Comparison of ENCODE assay signal across 8 cellular contexts in genomic region chr2:11738589-11739436, GRCh38. TPM values are rescaled to one million over a fixed set of nuclear protein-coding genes. Genes with fewer than 3 reads are reported as not detected.
DNase-seq lines count a peak whose midpoint lies in the region; ATAC-seq, FAIRE-seq and TF ChIP-seq lines count a peak whose summit lies in the region.

No MANE protein-coding gene starts in this region.

- intact Hi-C loops in dorsolateral prefrontal cortex (cut with DNase I): no loop called here

- CTCF ChIA-PET in A549 (lab: Yijun Ruan, JAX): interaction anchor here (0.8 to 13.3 kb wide), 17 partner anchors 8 to 50 kb away, joined by 3 to 83 read pairs (median 6); partner anchors contain the start of gene LPIN1

- peaks cover 27% of the 10 kb centered on the region for H3K4me1 ChIP-seq in A549

- H3K9me3 ChIP-seq in A549: no peaks in the 10 kb centered on the region

- H3K27ac ChIP-seq in A549 (peak overlapping the region; percentile 4 to 66; a peak in 4 of 6 replicates), dorsolateral prefrontal cortex (peak overlapping the region in 3 of 59 donors; percentile 4 to 33 (median 18))

- WGBS in A549 (ENCODE audit: missing lambda C conversion rate): 62% methylated on average over 8 of the region's 8 CpGs

- no peak for TF ChIP-seq POLR2A in A549 (IDR thresholded peaks at IDR 0.05; ENCODE audit: low read length)

- peak; percentile 40 to 67 for DNase-seq in A549 (ENCODE audit: low read depth in 1 of 2, low spot score in 1 of 2)
- DNase-seq in GM06990 (ENCODE audit: extremely low read depth, insufficient read length): no peak
- DNase-seq in SHP77 treated with DMSO at 0.1 percent for 48 hours (lab: John Stamatoyannopoulos, UW): peak; percentile 57
- DNase-seq in dorsolateral prefrontal cortex: peak in 2 of 10 donors; percentile 42 to 59
- peak; percentile 72 for DNase-seq in mucosa of gallbladder (ENCODE audit: low spot score)
- DNase-seq in NCI-H1048 (lab: John Stamatoyannopoulos, UW): no peak
- DNase-seq in stimulated activated CD4-positive, alpha-beta T cell treated with anti-CD3 and anti-CD28 coated beads, Interleukin-4, amount 100 ng/mL, for 1 hour: no peak

- POLR2A ChIA-PET in A549 (lab: Yijun Ruan, JAX): interaction anchor here (0.6 kb wide), 1 partner anchor 52 kb away, joined by 4 read pairs; no protein-coding TSS in a partner anchor

- H3K4me3 ChIP-seq in A549 (no peak overlapping the region), GM06990 (replicated peaks; ENCODE audit: low read depth, low read length) (no peak overlapping the region), dorsolateral prefrontal cortex (no peak overlapping the region)

- TF ChIP-seq EP300 in A549 (IDR thresholded peaks at IDR 0.05): no peak

- H3K27me3 ChIP-seq in GM06990 (replicated peaks; ENCODE audit: control insufficient read depth, insufficient read depth, low read length) (peaks cover 1% of the 10 kb centered on the region), dorsolateral prefrontal cortex (peaks cover 0 to 4% (median 0%) of the 10 kb centered on the region in 45 donors)

- peak; percentile 49 for TF ChIP-seq CTCF in A549 (IDR thresholded peaks at IDR 0.05)
- peak; percentile 54 for TF ChIP-seq CTCF in GM06990 (IDR thresholded peaks at IDR 0.05; ENCODE audit: insufficient read depth, low read length, poor library complexity, severe bottlenecking)
- TF ChIP-seq CTCF in dorsolateral prefrontal cortex (IDR thresholded peaks at IDR 0.05 in 54 of 56, conservative IDR thresholded peaks at IDR 0.05 in 2 of 56; ENCODE audit: low read depth in 1 of 56, partially characterized antibody in 56 of 56): peak in 42 of 56 donors; percentile 7 to 58 (median 31)

- peak; percentile 54 to 72 for TF ChIP-seq RAD21 in A549 (conservative IDR thresholded peaks at IDR 0.05 in 1 of 2, IDR thresholded peaks at IDR 0.05 in 1 of 2)

- H3K4me2 ChIP-seq in A549: peak overlapping the region; percentile 38

- ATAC-seq in A549 (peak; percentile 91 to 95), HG03095 (IDR thresholded peaks at IDR 0.05; ENCODE audit: unreplicated experiment) (peak; percentile 64)

- H3K36me3 ChIP-seq in GM06990 (ENCODE audit: control insufficient read depth, insufficient read depth, low read length): no peaks in the 10 kb centered on the region

- FAIRE-seq in A549 (lab: Jason Lieb, UNC): no peak

TF ChIP-seq in A549, 52 proteins besides CTCF, POLR2A, EP300 and RAD21:
- TF ChIP-seq MAFK (IDR thresholded peaks at IDR 0.05; ENCODE audit: partially characterized antibody): no peak
- no peak for TF ChIP-seq FOXS1 (CRISPR knock-in tag; IDR thresholded peaks at IDR 0.05)
- TF ChIP-seq CEBPB (IDR thresholded peaks at IDR 0.05): peak; percentile 74 to 88; a peak in 3 of 4 replicates
- TF ChIP-seq HDAC2 (IDR thresholded peaks at IDR 0.05): no peak
- no peak for TF ChIP-seq TP53 (CRISPR knock-in tag; IDR thresholded peaks at IDR 0.05)
- peak; percentile 50; the same call in 2 of the 3 replicates for TF ChIP-seq SMC3 (IDR thresholded peaks at IDR 0.05)
- TF ChIP-seq TFCP2L1 (CRISPR knock-in tag; IDR thresholded peaks at IDR 0.05): no peak
- TF ChIP-seq FOSL2 (IDR thresholded peaks at IDR 0.05): no peak
- peak; percentile 48; the same call in 1 of the 2 replicates for TF ChIP-seq FOSL2 (CRISPR knock-in tag; IDR thresholded peaks at IDR 0.05)
- TF ChIP-seq ATOH8 (CRISPR knock-in tag; IDR thresholded peaks at IDR 0.05; ENCODE audit: low read depth): no peak
- TF ChIP-seq EHF (CRISPR knock-in tag; IDR thresholded peaks at IDR 0.05): no peak
- TF ChIP-seq ELK1 (IDR thresholded peaks at IDR 0.05; ENCODE audit: low read depth, low read length): no peak
- TF ChIP-seq JUNB (IDR thresholded peaks at IDR 0.05): no peak

RNA-seq across cellular contexts. Expression of gene LPIN1, which starts 7.6 kb away (rescaled TPM):
- polyA plus RNA-seq in A549 (2011; rRNA removed) (18.5 and 19.2 TPM in 2 replicates), A549 (2017; fragmentation: RNase III; extraction: RNeasy Plus Mini Kit Qiagen cat#74134 plus additional on column Dnase treatment) (14.7 to 27.5 TPM (median 25.1 TPM) in 3 replicates)
- polyA plus RNA-seq in A549 (2012; cell fraction: cytosol; rRNA removed): 14.2 and 15.7 TPM in 2 replicates
- 22.9 and 29.1 TPM in 2 replicates for polyA plus RNA-seq in A549 (2012; cell fraction: nucleus; rRNA removed)
- 16.5 and 19.3 TPM in 2 replicates for polyA minus RNA-seq in A549 (2011; rRNA and poly(A)+ RNA removed)
- total RNA-seq in dorsolateral prefrontal cortex (100 to 1,000 TPM in 76 of 120 experiments, 10 to 100 TPM in 44; 68.3 to 159 (median 104) TPM), mucosa of gallbladder (51.1 TPM)

Comparison
In these comparisons a context has a peak if more than half of its experiments do, and no peak if none do; other contexts are left out.
1. DNase-seq: peak in A549 (2 of 2), SHP77 treated with DMSO at 0.1 percent for 48 hours (single experiment) and mucosa of gallbladder (single experiment); none in GM06990 (single experiment), NCI-H1048 (single experiment) and stimulated activated CD4-positive, alpha-beta T cell treated with anti-CD3 and anti-CD28 coated beads, Interleukin-4, amount 100 ng/mL, for 1 hour (single experiment).
2. Peak in every context shown above with its lines, with median percentiles within 50 percentile points of each other: CTCF ChIP-seq.